In genomic region chr3:158360756-158361448, GRCh38 we compare ENCODE assay signal across 32 cellular contexts.
"Had no signal": no experiment of that assay in that cellular context is flagged by ENCODE, and none has a peak within 500 bp of the region (broad histone marks: within the 10 kb centered on the region; RNA-seq: fewer than 3 reads in every experiment).

No MANE protein-coding gene starts in this region.

- FAIRE-seq: TTC549 had no signal

- H3K27ac ChIP-seq: brain microvascular endothelial cell, Peyer's patch, SJSA1 had no signal

- ATAC-seq: activated CD8-positive, alpha-beta T cell treated with anti-CD3 and anti-CD28 coated beads for 36 hours; activated naive CD8-positive, alpha-beta T cell treated with anti-CD3 and anti-CD28 coated beads, Interleukin-2, amount 50 U/mL, for 24 hours; activated T-cell treated with anti-CD3 and anti-CD28 coated beads, Interleukin-2, amount 50 U/mL, for 72 hours; activated T-helper 17 cell treated with anti-CD3 and anti-CD28 coated beads, Interleukin-2, amount 50 U/mL, for 72 hours had no signal

- H3K27me3 ChIP-seq: brain microvascular endothelial cell, Peyer's patch, SJSA1 had no signal

- H3K9ac ChIP-seq: SK-N-SH had no signal

- H3K27ac Mint-ChIP-seq: activated CD4-positive, alpha-beta T cell treated with anti-CD3 and anti-CD28 coated beads, Interleukin-2, amount 10 ng/mL, durations not matched to agents 24 days and 14 days; activated CD8-positive, alpha-beta T cell treated with anti-CD3 and anti-CD28 coated beads for 36 hours; activated naive CD4-positive, alpha-beta T cell treated with anti-CD3 and anti-CD28 coated beads, Interleukin-2, amount 50 U/mL, for 24 hours; activated naive CD8-positive, alpha-beta T cell treated with anti-CD3 and anti-CD28 coated beads, Interleukin-2, amount 50 U/mL, for 24 hours; activated T-cell treated with anti-CD3 and anti-CD28 coated beads, Interleukin-2, amount 50 U/mL, for 72 hours; activated T-helper 17 cell treated with anti-CD3 and anti-CD28 coated beads, Interleukin-2, amount 50 U/mL, for 72 hours; T-helper 1 cell treated with Interleukin-12 subunit alpha and Interleukin-12 subunit beta and Interleukin-4 antibody, amounts not matched to agents 30 μg/mL and 1 μg/mL, for 36 hours; T-helper 2 cell treated with Interferon-gamma antibody and Interleukin-4, amounts not matched to agents 5 μg/mL and 100 μg/mL, for 36 hours had no signal

- H3K4me1 Mint-ChIP-seq: activated CD4-positive, alpha-beta T cell treated with anti-CD3 and anti-CD28 coated beads, Interleukin-2, amount 10 ng/mL, durations not matched to agents 24 days and 14 days; activated naive CD8-positive, alpha-beta T cell treated with anti-CD3 and anti-CD28 coated beads, Interleukin-2, amount 50 U/mL, for 24 hours; activated T-helper 17 cell treated with anti-CD3 and anti-CD28 coated beads, Interleukin-2, amount 50 U/mL, for 72 hours had no signal

- H3K36me3 ChIP-seq: brain microvascular endothelial cell, Peyer's patch, SJSA1 had no signal

- DNase-seq: activated CD4-positive, alpha-beta T cell treated with anti-CD3 and anti-CD28 coated beads, Interleukin-2, amount 10 ng/mL, durations not matched to agents 24 days and 14 days; activated CD4-positive, alpha-beta T cell treated with anti-CD3 and anti-CD28 coated beads, Interleukin-2, amount 50 U/mL, for 4 hours; activated CD8-positive, alpha-beta T cell treated with anti-CD3 and anti-CD28 coated beads for 36 hours; activated gamma-delta T cell; activated naive CD4-positive, alpha-beta T cell treated with Interleukin-2 at 50 U/mL for 16 hours; activated naive CD8-positive, alpha-beta T cell treated with anti-CD3 and anti-CD28 coated beads, Interleukin-2, amount 50 U/mL, for 24 hours; activated T-cell treated with anti-CD3 and anti-CD28 coated beads, Interleukin-2, amount 50 U/mL, for 1 hour; activated T-cell treated with anti-CD3 and anti-CD28 coated beads, Interleukin-2, amount 50 U/mL, for 72 hours; anterior cingulate cortex; brain microvascular endothelial cell; Karpas-422; KBM-7; NCI-H1105 treated with DMSO at 0.1 percent for 48 hours; NCI-H1436; NCI-H1694; NCI-H1930; NCI-H2081 treated with DMSO at 0.1 percent for 48 hours; NCI-H226; NCI-H446 treated with DMSO at 0.1 percent for 48 hours; NCI-H524; NCI-H69; NCI-H82; Peyer's patch; RPMI8226; SHP77 treated with DMSO at 0.1 percent for 48 hours; SK-N-SH had no signal

- H3K4me3 ChIP-seq: Peyer's patch, SJSA1 had no signal

- H3K4me3 Mint-ChIP-seq: activated CD4-positive, alpha-beta T cell treated with anti-CD3 and anti-CD28 coated beads, Interleukin-2, amount 10 ng/mL, durations not matched to agents 24 days and 14 days; activated CD8-positive, alpha-beta T cell treated with anti-CD3 and anti-CD28 coated beads for 36 hours; activated naive CD4-positive, alpha-beta T cell treated with anti-CD3 and anti-CD28 coated beads, Interleukin-2, amount 50 U/mL, for 24 hours; activated naive CD8-positive, alpha-beta T cell treated with anti-CD3 and anti-CD28 coated beads, Interleukin-2, amount 50 U/mL, for 24 hours; activated T-cell treated with anti-CD3 and anti-CD28 coated beads, Interleukin-2, amount 50 U/mL, for 72 hours; activated T-helper 17 cell treated with anti-CD3 and anti-CD28 coated beads, Interleukin-2, amount 50 U/mL, for 72 hours; T-helper 1 cell treated with Interleukin-12 subunit alpha and Interleukin-12 subunit beta and Interleukin-4 antibody, amounts not matched to agents 30 μg/mL and 1 μg/mL, for 36 hours; T-helper 2 cell treated with Interferon-gamma antibody and Interleukin-4, amounts not matched to agents 5 μg/mL and 100 μg/mL, for 36 hours had no signal

- H3K9me3 ChIP-seq: SJSA1, SK-N-SH had no signal

- H3K4me1 ChIP-seq: Peyer's patch, SJSA1 had no signal

- H3K9me3 Mint-ChIP-seq: activated T-helper 17 cell treated with anti-CD3 and anti-CD28 coated beads, Interleukin-2, amount 50 U/mL, for 72 hours had no signal

- H3K4me2 ChIP-seq: SK-N-SH had no signal
